Comparison of ENCODE assay signal across 8 cellular contexts in the genomic region with DNA sequence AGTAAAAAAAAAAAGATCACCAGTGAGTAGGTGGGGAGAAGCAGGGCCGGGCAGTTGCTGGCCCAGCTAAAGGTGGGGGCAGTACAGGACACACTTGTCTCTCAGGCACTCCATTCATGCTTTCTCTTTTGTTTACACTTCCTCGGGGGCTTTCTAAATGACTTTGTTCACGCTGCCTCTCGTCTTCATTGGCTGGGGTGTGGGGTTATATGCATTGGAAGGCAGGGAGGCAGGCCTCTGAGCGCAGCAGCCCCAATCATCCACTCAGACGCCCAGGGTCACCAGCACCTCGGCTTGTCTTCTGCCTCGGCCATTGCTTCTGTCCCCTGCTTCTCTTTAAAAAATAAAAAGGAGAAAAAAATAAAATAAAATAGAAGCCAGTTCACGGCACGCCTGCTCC. TPM values are rescaled to one million over a fixed set of nuclear protein-coding genes. Genes with fewer than 3 reads are reported as not detected.
DNase-seq lines count a peak whose midpoint lies in the region; ATAC-seq and TF ChIP-seq lines count a peak whose summit lies in the region.

No MANE protein-coding gene starts in this region.

- peaks cover 5% of the 10 kb centered on the region for H3K79me2 ChIP-seq in neural progenitor cell (ENCODE audit: low read depth)

- H2AFZ ChIP-seq in neural progenitor cell (replicated peaks) = no peak overlapping the region

- peaks cover 41% of the 10 kb centered on the region for H3K4me1 Mint-ChIP-seq in neural progenitor cell

- H3K27me3 Mint-ChIP-seq in neural progenitor cell (ENCODE audit: insufficient read depth, low read depth) = peaks cover 14% of the 10 kb centered on the region

- no peaks in the 10 kb centered on the region for H3K36me3 Mint-ChIP-seq in neural progenitor cell

- H3K9me3 Mint-ChIP-seq in neural progenitor cell = no peaks in the 10 kb centered on the region

- no peaks in the 10 kb centered on the region for H3K36me3 ChIP-seq in BE2C
- H3K36me3 ChIP-seq in neural progenitor cell = no peaks in the 10 kb centered on the region

- H3K4me1 ChIP-seq in BE2C = no peaks in the 10 kb centered on the region; the same call in 1 of the 2 replicates
- H3K4me1 ChIP-seq in neural progenitor cell = peaks cover 7% of the 10 kb centered on the region

- ATAC-seq in GM18868 (IDR thresholded peaks at IDR 0.05; ENCODE audit: unreplicated experiment) = peak; percentile 52
- ATAC-seq in HG03571 (IDR thresholded peaks at IDR 0.05; ENCODE audit: unreplicated experiment) = peak; percentile 31

- H3K4me3 Mint-ChIP-seq in neural progenitor cell = peak overlapping the region; percentile 85

- H3K27ac Mint-ChIP-seq in neural progenitor cell = peak overlapping the region; percentile 1

- no peak for DNase-seq in BE2C
- DNase-seq in erythroblast (lab: John Stamatoyannopoulos, UW) = peak; percentile 25
- peak; percentile 55 for DNase-seq in neural progenitor cell (ENCODE audit: low spot score)
- DNase-seq in NCI-H774 (lab: John Stamatoyannopoulos, UW) = no peak
- DNase-seq in AG08395 (ENCODE audit: low spot score) = no peak

- TF ChIP-seq CTCF in BE2C (IDR thresholded peaks at IDR 0.05; ENCODE audit: low read depth, low read length) (no peak), VCaP (conservative IDR thresholded peaks at IDR 0.05) (no peak), neural progenitor cell (IDR thresholded peaks at IDR 0.05) (no peak)

- TF ChIP-seq POLR2A in erythroblast (IDR thresholded peaks at IDR 0.05; ENCODE audit: low read length) = no peak

- no peak overlapping the region for H3K9ac ChIP-seq in neural progenitor cell

- H3K27ac ChIP-seq in VCaP (peak overlapping the region; percentile 38; the same call in 1 of the 2 replicates), neural progenitor cell (no peak overlapping the region)

- H3K9me3 ChIP-seq in BE2C (no peaks in the 10 kb centered on the region), neural progenitor cell (ENCODE audit: low read depth) (no peaks in the 10 kb centered on the region)

- H3K4me2 ChIP-seq in neural progenitor cell = peak overlapping the region; percentile 91

- peaks cover 5% of the 10 kb centered on the region for H4K20me1 ChIP-seq in neural progenitor cell (ENCODE audit: low read depth)

- peak overlapping the region; percentile 79 for H3K4me3 ChIP-seq in BE2C (ENCODE audit: low read depth, low read length)
- H3K4me3 ChIP-seq in neural progenitor cell = peak overlapping the region; percentile 85

- H3K27me3 ChIP-seq in BE2C (no peaks in the 10 kb centered on the region), neural progenitor cell (peaks cover 52% of the 10 kb centered on the region)

- peaks cover 23% of the 10 kb centered on the region for H3F3A ChIP-seq in neural progenitor cell (ENCODE audit: low read depth)

RNA-seq across cellular contexts. Expression of gene TGFB3, which starts 0.4 kb away (rescaled TPM):
- polyA plus RNA-seq in BE2C (2012; ENCODE audit: insufficient read depth, insufficient read length, low read depth) = 1.4 TPM
- 0.12 TPM in 1 of 2 replicates, not detected in the other for total RNA-seq in neural progenitor cell (ENCODE audit: low replicate concordance)

RNA-seq across cellular contexts. Expression of gene IFT43, which starts 4.1 kb away (rescaled TPM):
- 12.6 TPM for polyA plus RNA-seq in BE2C (2012; ENCODE audit: insufficient read depth, insufficient read length, low read depth)
- 34.9 and 36.8 TPM in 2 replicates for total RNA-seq in neural progenitor cell (ENCODE audit: low replicate concordance)

Comparison
In these comparisons a context has a peak if more than half of its experiments do, and no peak if none do; other contexts are left out.
1. DNase-seq: peak in erythroblast (2 of 2) and neural progenitor cell (single experiment); none in BE2C (single experiment), NCI-H774 (single experiment) and AG08395 (single experiment).